ENCODE assay signal across 3 cellular contexts in the genomic region with DNA sequence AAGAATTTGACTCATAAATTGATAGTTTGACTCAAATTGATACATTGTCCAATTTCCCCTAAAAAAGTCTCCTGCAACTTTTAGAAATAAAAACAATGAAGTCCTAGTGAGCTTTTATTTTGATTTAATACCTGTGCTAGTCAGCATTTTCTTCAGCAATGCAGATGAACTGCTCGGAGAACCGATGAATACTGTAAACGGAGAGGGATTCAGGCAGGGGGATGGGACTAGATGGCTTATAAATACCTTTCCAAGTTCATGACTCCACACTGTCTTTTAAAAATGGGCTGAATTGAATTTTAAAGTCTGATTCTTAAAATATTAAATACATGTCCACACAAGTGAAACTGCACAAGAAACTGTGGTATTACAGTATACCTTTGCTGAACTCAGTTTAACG.
TF ChIP-seq lines count a peak whose summit lies in the region.

No MANE protein-coding gene starts in this region.

TF ChIP-seq in A549, 52 proteins besides CTCF, POLR2A, EP300 and RAD21:
- TF ChIP-seq PBX3 (IDR thresholded peaks at IDR 0.05) (no peak), MAFK (IDR thresholded peaks at IDR 0.05; ENCODE audit: partially characterized antibody) (peak; percentile 12), ZC3H11A (IDR thresholded peaks at IDR 0.05) (no peak)

TF ChIP-seq in IMR-90, 13 proteins besides CTCF, POLR2A, EP300 and RAD21:
- TF ChIP-seq MAZ (IDR thresholded peaks at IDR 0.05; ENCODE audit: borderline replicate concordance, low read depth, low read length), result no peak
- TF ChIP-seq FOS (IDR thresholded peaks at IDR 0.05; ENCODE audit: low read depth, low read length), result no peak
- no peak for TF ChIP-seq SMC3 (IDR thresholded peaks at IDR 0.05; ENCODE audit: low read depth, low read length)
- TF ChIP-seq, protein P1, sequence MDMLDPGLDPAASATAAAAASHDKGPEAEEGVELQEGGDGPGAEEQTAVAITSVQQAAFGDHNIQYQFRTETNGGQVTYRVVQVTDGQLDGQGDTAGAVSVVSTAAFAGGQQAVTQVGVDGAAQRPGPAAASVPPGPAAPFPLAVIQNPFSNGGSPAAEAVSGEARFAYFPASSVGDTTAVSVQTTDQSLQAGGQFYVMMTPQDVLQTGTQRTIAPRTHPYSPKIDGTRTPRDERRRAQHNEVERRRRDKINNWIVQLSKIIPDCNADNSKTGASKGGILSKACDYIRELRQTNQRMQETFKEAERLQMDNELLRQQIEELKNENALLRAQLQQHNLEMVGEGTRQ (IDR thresholded peaks at IDR 0.05; ENCODE audit: low read depth, low read length), result no peak
- TF ChIP-seq MAFK (IDR thresholded peaks at IDR 0.05; ENCODE audit: low read depth, low read length), result no peak
- TF ChIP-seq, protein P2, sequence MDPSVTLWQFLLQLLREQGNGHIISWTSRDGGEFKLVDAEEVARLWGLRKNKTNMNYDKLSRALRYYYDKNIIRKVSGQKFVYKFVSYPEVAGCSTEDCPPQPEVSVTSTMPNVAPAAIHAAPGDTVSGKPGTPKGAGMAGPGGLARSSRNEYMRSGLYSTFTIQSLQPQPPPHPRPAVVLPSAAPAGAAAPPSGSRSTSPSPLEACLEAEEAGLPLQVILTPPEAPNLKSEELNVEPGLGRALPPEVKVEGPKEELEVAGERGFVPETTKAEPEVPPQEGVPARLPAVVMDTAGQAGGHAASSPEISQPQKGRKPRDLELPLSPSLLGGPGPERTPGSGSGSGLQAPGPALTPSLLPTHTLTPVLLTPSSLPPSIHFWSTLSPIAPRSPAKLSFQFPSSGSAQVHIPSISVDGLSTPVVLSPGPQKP (IDR thresholded peaks at IDR 0.05; ENCODE audit: borderline replicate concordance, low read depth, low read length), result no peak
- TF ChIP-seq CEBPB (IDR thresholded peaks at IDR 0.05; ENCODE audit: low read depth, low read length), result no peak
- no peak for TF ChIP-seq CHD1 (IDR thresholded peaks at IDR 0.05; ENCODE audit: low read depth, low read length)
- no peak for TF ChIP-seq RFX5 (IDR thresholded peaks at IDR 0.05; ENCODE audit: low read depth, low read length)
- no peak for TF ChIP-seq MXI1 (IDR thresholded peaks at IDR 0.05; ENCODE audit: borderline replicate concordance, low read depth, low read length)
- TF ChIP-seq NFE2L2 (IDR thresholded peaks at IDR 0.05; ENCODE audit: low read depth, low read length), result no peak
- no peak for TF ChIP-seq BHLHE40 (IDR thresholded peaks at IDR 0.05; ENCODE audit: low read depth, low read length)
- TF ChIP-seq RCOR1 (IDR thresholded peaks at IDR 0.05; ENCODE audit: insufficient replicate concordance, low read length), result no peak
TF ChIP-seq in IMR-90: peak in this region for 0.

TF ChIP-seq in GM12878, 131 proteins besides CTCF, POLR2A, EP300 and RAD21:
- TF ChIP-seq ZNF24 (IDR thresholded peaks at IDR 0.05), result no peak
- TF ChIP-seq, protein P3, sequence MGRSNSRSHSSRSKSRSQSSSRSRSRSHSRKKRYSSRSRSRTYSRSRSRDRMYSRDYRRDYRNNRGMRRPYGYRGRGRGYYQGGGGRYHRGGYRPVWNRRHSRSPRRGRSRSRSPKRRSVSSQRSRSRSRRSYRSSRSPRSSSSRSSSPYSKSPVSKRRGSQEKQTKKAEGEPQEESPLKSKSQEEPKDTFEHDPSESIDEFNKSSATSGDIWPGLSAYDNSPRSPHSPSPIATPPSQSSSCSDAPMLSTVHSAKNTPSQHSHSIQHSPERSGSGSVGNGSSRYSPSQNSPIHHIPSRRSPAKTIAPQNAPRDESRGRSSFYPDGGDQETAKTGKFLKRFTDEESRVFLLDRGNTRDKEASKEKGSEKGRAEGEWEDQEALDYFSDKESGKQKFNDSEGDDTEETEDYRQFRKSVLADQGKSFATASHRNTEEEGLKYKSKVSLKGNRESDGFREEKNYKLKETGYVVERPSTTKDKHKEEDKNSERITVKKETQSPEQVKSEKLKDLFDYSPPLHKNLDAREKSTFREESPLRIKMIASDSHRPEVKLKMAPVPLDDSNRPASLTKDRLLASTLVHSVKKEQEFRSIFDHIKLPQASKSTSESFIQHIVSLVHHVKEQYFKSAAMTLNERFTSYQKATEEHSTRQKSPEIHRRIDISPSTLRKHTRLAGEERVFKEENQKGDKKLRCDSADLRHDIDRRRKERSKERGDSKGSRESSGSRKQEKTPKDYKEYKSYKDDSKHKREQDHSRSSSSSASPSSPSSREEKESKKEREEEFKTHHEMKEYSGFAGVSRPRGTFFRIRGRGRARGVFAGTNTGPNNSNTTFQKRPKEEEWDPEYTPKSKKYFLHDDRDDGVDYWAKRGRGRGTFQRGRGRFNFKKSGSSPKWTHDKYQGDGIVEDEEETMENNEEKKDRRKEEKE (IDR thresholded peaks at IDR 0.05), result no peak
- TF ChIP-seq REST (IDR thresholded peaks at IDR 0.05; ENCODE audit: low read depth, low read length), result no peak
- TF ChIP-seq NR2C2 (IDR thresholded peaks at IDR 0.05; ENCODE audit: borderline replicate concordance, control insufficient read depth, insufficient read length, low read depth), result no peak
- no peak for TF ChIP-seq RELA (IDR thresholded peaks at IDR 0.05; ENCODE audit: borderline replicate concordance, partially characterized antibody)
- TF ChIP-seq JUNB (IDR thresholded peaks at IDR 0.05), result peak; percentile 80
